14 cellular contexts compared by ENCODE assay signal in the genomic region with DNA sequence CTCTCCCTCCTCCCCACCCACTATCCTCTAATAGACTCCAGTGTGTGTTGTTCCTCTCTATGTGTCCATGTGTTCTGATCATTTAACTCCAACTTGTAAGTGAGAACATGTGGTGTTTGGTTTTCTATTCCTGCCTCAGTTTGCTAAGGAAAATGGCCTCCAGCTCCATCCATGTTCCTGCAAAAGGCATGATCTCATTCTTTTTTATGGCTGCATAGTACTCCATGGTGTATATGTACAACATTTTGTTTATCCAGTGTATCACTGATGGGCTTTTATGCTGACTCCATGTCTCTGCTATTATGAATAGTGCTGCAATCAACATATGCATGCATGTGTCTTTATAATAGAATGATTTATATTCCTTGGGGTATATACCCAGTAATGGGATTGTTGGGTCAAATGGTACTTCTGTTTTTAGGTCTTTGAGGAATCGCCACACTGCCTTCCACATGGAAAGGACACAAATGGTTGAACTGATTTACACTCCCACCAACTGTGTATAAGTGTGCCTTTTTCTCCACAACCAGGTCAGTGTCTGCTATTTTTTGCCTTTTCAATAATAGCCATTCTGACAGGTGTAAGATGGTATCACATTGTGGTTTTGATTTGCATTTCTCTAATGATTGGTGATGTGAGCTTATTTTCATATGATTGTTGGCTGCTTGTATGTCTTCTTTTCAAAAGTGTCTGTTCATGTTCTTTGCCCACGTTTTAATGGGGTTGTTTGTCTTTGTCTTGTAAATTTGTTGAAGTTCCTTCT.
"Had no signal": no experiment of that assay in that cellular context is flagged by ENCODE, and none has a peak within 500 bp of the region (broad histone marks: within the 10 kb centered on the region; RNA-seq: fewer than 3 reads in every experiment).

No MANE protein-coding gene starts in this region.

- H3K9me3 ChIP-seq: esophagus muscularis mucosa, lower lobe of right lung, ovary, sigmoid colon, stomach, vagina had no signal

- H3K27me3 ChIP-seq: esophagus muscularis mucosa, ovary, sigmoid colon, stomach, vagina had no signal

- DNase-seq: activated CD4-positive, alpha-beta T cell treated with anti-CD3 and anti-CD28 coated beads, Interleukin-2, amount 10 ng/mL, durations not matched to agents 7 days and 5 days; activated CD8-positive, alpha-beta memory T cell treated with anti-CD3 and anti-CD28 coated beads, Interleukin-2, amount 50 U/mL, for 48 hours; activated naive CD4-positive, alpha-beta T cell; activated naive CD8-positive, alpha-beta T cell treated with anti-CD3 and anti-CD28 coated beads, Interleukin-2, amount 10 ng/mL, durations not matched to agents 7 days and 5 days; central memory CD4-positive, alpha-beta T cell; kidney glomerular epithelial cell; lower lobe of right lung; ovary; sigmoid colon; stimulated activated CD4-positive, alpha-beta T cell treated with anti-CD3 and anti-CD28 coated beads, Interleukin-1b, Interleukin-23, amount 100 ng/mL, for 48 hours; stomach; T-helper 9 cell had no signal

- H3K27ac ChIP-seq: ovary had no signal

- H3K36me3 ChIP-seq: esophagus muscularis mucosa, lower lobe of right lung, ovary, sigmoid colon, stomach, vagina had no signal

- ATAC-seq: lower lobe of right lung had no signal

- H3K4me3 ChIP-seq: esophagus muscularis mucosa, lower lobe of right lung, ovary, sigmoid colon, stomach, vagina had no signal
